ENCODE assay signal across 8 cellular contexts in genomic region chr1:17441265-17441992, GRCh38. TPM values are rescaled to one million over a fixed set of nuclear protein-coding genes. Genes with fewer than 3 reads are reported as not detected.
A peak's percentile ranks its signal among the peaks of the same experiment; 100 is the strongest.
DNase-seq lines count a peak whose midpoint lies in the region; ATAC-seq, FAIRE-seq and TF ChIP-seq lines count a peak whose summit lies in the region.

No MANE protein-coding gene starts in this region.

- no peaks in the 10 kb centered on the region for H3K9me2 ChIP-seq in OCI-LY7 (ENCODE audit: insufficient read depth, low read length)

- no peak for DNase-seq in HepG2 (ENCODE audit: low spot score)
- DNase-seq in right lobe of liver, result no peak
- peak; percentile 58 for DNase-seq in OCI-LY7 (ENCODE audit: low spot score)
- peak; percentile 58 to 82 for DNase-seq in fibroblast of lung (ENCODE audit: low read depth in 2 of 2)
- no peak for DNase-seq in vagina (ENCODE audit: extremely low spot score in 2 of 2)
- no peak for DNase-seq in central memory CD4-positive, alpha-beta T cell
- no peak for DNase-seq in sigmoid colon

- H3K9ac ChIP-seq in HepG2 (ENCODE audit: insufficient read depth, low read depth, low read length), result no peak overlapping the region
- H3K9ac ChIP-seq in fibroblast of lung (ENCODE audit: insufficient read depth, low read length), result no peak overlapping the region

- intact Hi-C loops in HepG2 (cut with micrococcal nuclease; ENCODE audit: unreplicated experiment), result no loop called here
- intact Hi-C loops in right lobe of liver (cut with DNase I), result no loop called here
- intact Hi-C loops in OCI-LY7 (cut with micrococcal nuclease; ENCODE audit: unreplicated experiment), result no loop called here
- intact Hi-C loops in vagina (cut with DNase I), result no loop called here
- intact Hi-C loops in sigmoid colon (cut with DNase I), result no loop called here

- TF ChIP-seq POLR2A in HepG2 (IDR thresholded peaks at IDR 0.05; ENCODE audit: insufficient read depth in 1 of 2, low read depth in 2 of 2, low read length in 2 of 2) (no peak), right lobe of liver (IDR thresholded peaks at IDR 0.05) (no peak), vagina (IDR thresholded peaks at IDR 0.05) (no peak), sigmoid colon (IDR thresholded peaks at IDR 0.05) (no peak)

- peaks cover 8% of the 10 kb centered on the region for H4K20me1 ChIP-seq in HepG2 (ENCODE audit: insufficient read depth, low read length)
- peaks cover 9% of the 10 kb centered on the region for H4K20me1 ChIP-seq in OCI-LY7 (ENCODE audit: insufficient read depth, low read length)
- no peaks in the 10 kb centered on the region for H4K20me1 ChIP-seq in fibroblast of lung (ENCODE audit: control insufficient read depth, extremely low read depth, insufficient read depth, low read length)

- ATAC-seq in HepG2 (no peak), right lobe of liver (no peak), GM18519 (IDR thresholded peaks at IDR 0.05; ENCODE audit: low FRiP score, unreplicated experiment) (no peak)

- TF ChIP-seq CTCF in HepG2 (CRISPR knock-in tag; IDR thresholded peaks at IDR 0.05) (no peak), right lobe of liver (IDR thresholded peaks at IDR 0.05) (no peak), OCI-LY7 (conservative IDR thresholded peaks at IDR 0.05; ENCODE audit: low read length) (no peak), fibroblast of lung (conservative IDR thresholded peaks at IDR 0.05 in 1 of 2, IDR thresholded peaks at IDR 0.05 in 1 of 2; ENCODE audit: low read depth in 1 of 2, low read length in 2 of 2) (no peak), vagina (IDR thresholded peaks at IDR 0.05) (no peak), sigmoid colon (IDR thresholded peaks at IDR 0.05) (no peak)

- FAIRE-seq in HepG2 (lab: Jason Lieb, UNC), result no peak

- POLR2A ChIA-PET in HepG2 (lab: Yijun Ruan, JAX) (no interaction called here), OCI-LY7 (lab: Charles Lee) (interaction anchor here (0.6 to 1.0 kb wide), 3 partner anchors 11 to 1722 kb away, joined by 3 to 7 read pairs (median 3); no protein-coding TSS in a partner anchor)

- H3K9me3 ChIP-seq in HepG2 (ENCODE audit: low read length) (no peaks in the 10 kb centered on the region), right lobe of liver (no peaks in the 10 kb centered on the region), OCI-LY7 (ENCODE audit: low read length) (no peaks in the 10 kb centered on the region), fibroblast of lung (ENCODE audit: control insufficient read depth, insufficient read depth, low read depth, low read length) (no peaks in the 10 kb centered on the region), vagina (no peaks in the 10 kb centered on the region), sigmoid colon (no peaks in the 10 kb centered on the region)

- H3K4me2 ChIP-seq in HepG2 (ENCODE audit: low read depth, low read length), result peak overlapping the region; percentile 41
- H3K4me2 ChIP-seq in OCI-LY7 (ENCODE audit: low read length), result peak overlapping the region; percentile 83
- no peak overlapping the region for H3K4me2 ChIP-seq in fibroblast of lung (ENCODE audit: extremely low read depth, insufficient read depth, low read length)

- in situ Hi-C loops in HepG2 (cut with HindIII; ENCODE audit: extremely low pct_ligation_motif_present, low pct_unique_long_range_greater_than_20kb), result no loop called here

- 22% methylated on average over 10 of the region's 10 CpGs for WGBS in HepG2 (ENCODE audit: low lambda C conversion rate)
- WGBS in right lobe of liver (ENCODE audit: insufficient coverage, low coverage, low lambda C conversion rate, missing lambda C conversion rate), result 39% methylated on average over 10 of the region's 10 CpGs
- 33 to 47% methylated on average over 10 of the region's 10 CpGs for WGBS in sigmoid colon, 2 donors

- H3K36me3 ChIP-seq in HepG2 (replicated peaks in 1 of 2; ENCODE audit: control insufficient read depth in 1 of 2, insufficient read depth in 2 of 2, low read length in 2 of 2) (0 out of 5 replicates have a peak, but pooled peaks cover 0 to 3% of the 10 kb centered on the region in 2 experiments), right lobe of liver (no peaks in the 10 kb centered on the region), OCI-LY7 (ENCODE audit: insufficient read depth, low read length) (peaks cover 16% of the 10 kb centered on the region), fibroblast of lung (ENCODE audit: control insufficient read depth, insufficient read depth, low read length) (no peaks in the 10 kb centered on the region), vagina (no peaks in the 10 kb centered on the region), sigmoid colon (no peaks in the 10 kb centered on the region)

- H3K79me2 ChIP-seq in HepG2 (ENCODE audit: insufficient read depth, low read length) (peaks cover 20% of the 10 kb centered on the region), OCI-LY7 (ENCODE audit: insufficient read depth, low read depth, low read length) (peaks cover 21% of the 10 kb centered on the region), fibroblast of lung (ENCODE audit: control insufficient read depth, insufficient read depth, low read length) (peaks cover 18% of the 10 kb centered on the region)

- H3K4me1 ChIP-seq in HepG2 (ENCODE audit: insufficient read depth, low read length) (peaks cover 39% of the 10 kb centered on the region), right lobe of liver (peaks cover 0 to 10% (median 4%) of the 10 kb centered on the region in 4 donors), OCI-LY7 (ENCODE audit: insufficient read depth, low read length, poor library complexity, severe bottlenecking) (peaks cover 30% of the 10 kb centered on the region), fibroblast of lung (ENCODE audit: control insufficient read depth, extremely low read depth, insufficient read depth, low read length) (peaks cover 4% of the 10 kb centered on the region), vagina (peaks cover 45% of the 10 kb centered on the region), sigmoid colon (peaks cover 0 to 27% (median 19%) of the 10 kb centered on the region in 4 donors)

- H2AFZ ChIP-seq in HepG2 (ENCODE audit: low read length) (no peak overlapping the region), OCI-LY7 (ENCODE audit: low read length) (peak overlapping the region; percentile 58; the same call in 1 of the 2 replicates), fibroblast of lung (ENCODE audit: low read length) (no peak overlapping the region)

- H3K27me3 ChIP-seq in HepG2 (ENCODE audit: control insufficient read depth in 1 of 2, insufficient read depth in 2 of 2, low read length in 2 of 2) (peaks cover 0 to 21% of the 10 kb centered on the region in 2 experiments; a peak in 3 of 5 replicates), right lobe of liver (no peaks in the 10 kb centered on the region), fibroblast of lung (ENCODE audit: control insufficient read depth, insufficient read depth, low read length) (no peaks in the 10 kb centered on the region), vagina (no peaks in the 10 kb centered on the region), sigmoid colon (no peaks in the 10 kb centered on the region)

- TF ChIP-seq RAD21 in HepG2 (CRISPR knock-in tag; IDR thresholded peaks at IDR 0.05), result no peak

- H3K27ac ChIP-seq in HepG2 (ENCODE audit: extremely low read length, insufficient read depth, low read length) (no peak overlapping the region), right lobe of liver (no peak overlapping the region), OCI-LY7 (ENCODE audit: low read depth, low read length, poor library complexity, severe bottlenecking) (peak overlapping the region; percentile 28), fibroblast of lung (ENCODE audit: insufficient read depth, low read length) (no peak overlapping the region), vagina (peak overlapping the region; percentile 78), sigmoid colon (no peak overlapping the region)

- TF ChIP-seq EP300 in HepG2 (IDR thresholded peaks at IDR 0.05; ENCODE audit: low read depth in 2 of 2, low read length in 2 of 2), result no peak
- TF ChIP-seq EP300 in HepG2 (CRISPR knock-in tag; IDR thresholded peaks at IDR 0.05; ENCODE audit: borderline replicate concordance), result no peak
- no peak for TF ChIP-seq EP300 in sigmoid colon (IDR thresholded peaks at IDR 0.05)

- no TSS peak for BruUV-seq in HepG2 (replicated peaks; lab: Mats Ljungman, UMichigan)
- BruUV-seq in OCI-LY7 (replicated peaks; lab: Mats Ljungman, UMichigan), result no TSS peak

- CTCF ChIA-PET in HepG2 (lab: Yijun Ruan, JAX; ENCODE audit: low intra/inter-chr PET ratio, low total read pairs) (no interaction called here), OCI-LY7 (lab: Charles Lee; ENCODE audit: unreplicated experiment) (no interaction called here)

- H3K4me3 ChIP-seq in HepG2 (replicated peaks in 1 of 3; ENCODE audit: insufficient read depth in 1 of 3, low read depth in 2 of 3, low read length in 3 of 3), result no peak overlapping the region
- no peak overlapping the region for H3K4me3 ChIP-seq in right lobe of liver
- peak overlapping the region; percentile 68 for H3K4me3 ChIP-seq in OCI-LY7 (ENCODE audit: low read depth, low read length, poor library complexity, severe bottlenecking)
- peak overlapping the region in 1 of 4 experiments; percentile 80 for H3K4me3 ChIP-seq in fibroblast of lung (replicated peaks in 1 of 4; ENCODE audit: control extremely low read depth in 1 of 4, insufficient read depth in 1 of 4, low read depth in 3 of 4, low read length in 4 of 4)
- no peak overlapping the region for H3K4me3 ChIP-seq in vagina
- H3K4me3 ChIP-seq in sigmoid colon, result no peak overlapping the region

RNA-seq across cellular contexts. Expression of gene RCC2, which starts 2.0 kb away (rescaled TPM):
- 55.8 and 58.3 TPM in 2 replicates for total RNA-seq in HepG2 (2016; rRNA removed; fragmentation: Illumina TruSeq; extraction: Trizol)
- total RNA-seq in HepG2 (2016; cell fraction: cytosol; rRNA removed; fragmentation: Illumina TruSeq; extraction: Trizol; ENCODE audit: low read depth), result 4.8 TPM in 2 replicates
- total RNA-seq in HepG2 (2016; cell fraction: insoluble cytoplasmic fraction; rRNA removed; fragmentation: Illumina TruSeq; extraction: Trizol), result 47.1 and 59.6 TPM in 2 replicates
- 18.1 and 20.4 TPM in 2 replicates for total RNA-seq in HepG2 (2016; cell fraction: membrane; rRNA removed; fragmentation: Illumina TruSeq; extraction: Trizol)
- total RNA-seq in HepG2 (2016; cell fraction: nucleus; rRNA removed; fragmentation: Illumina TruSeq; extraction: Trizol), result 27.9 and 29.9 TPM in 2 replicates
- 20.5 TPM in 2 replicates for polyA plus RNA-seq in HepG2 (2011; rRNA removed)
- 18.5 and 19.0 TPM in 2 replicates for polyA plus RNA-seq in HepG2 (2011; cell fraction: cytosol; rRNA removed)
- polyA plus RNA-seq in HepG2 (2011; cell fraction: nucleus; rRNA removed), result 42.4 and 51.1 TPM in 2 replicates
- polyA plus RNA-seq in HepG2 (2012), result 21.1 and 23.9 TPM in 2 replicates
- polyA plus RNA-seq in HepG2 (2016; cell fraction: cytosol; fragmentation: Illumina TruSeq; extraction: Trizol; ENCODE audit: low read depth), result 2.8 and 3.2 TPM in 2 replicates
- 46.1 and 61.1 TPM in 2 replicates for polyA plus RNA-seq in HepG2 (2016; cell fraction: insoluble cytoplasmic fraction; fragmentation: Illumina TruSeq; extraction: Trizol; ENCODE audit: low read depth)
- 11.0 and 11.8 TPM in 2 replicates for polyA plus RNA-seq in HepG2 (2016; cell fraction: membrane; fragmentation: Illumina TruSeq; extraction: Trizol; ENCODE audit: low read depth)
- polyA plus RNA-seq in HepG2 (2016; cell fraction: nucleus; fragmentation: Illumina TruSeq; extraction: Trizol; ENCODE audit: insufficient read depth, low read depth), result 53.8 and 58.4 TPM in 2 replicates
- polyA minus RNA-seq in HepG2 (2011; rRNA and poly(A)+ RNA removed; ENCODE audit: low replicate concordance), result 87.9 and 245 TPM in 2 replicates
- 23.5 and 33.8 TPM in 2 replicates for polyA minus RNA-seq in HepG2 (2011; cell fraction: cytosol; rRNA and poly(A)+ RNA removed)
- polyA minus RNA-seq in HepG2 (2011; cell fraction: nucleus; rRNA and poly(A)+ RNA removed), result 10.8 and 12.2 TPM in 2 replicates
- 10 to 100 TPM in 4 of 6 experiments, 1 to 10 TPM in 2; 7.7 to 15.6 (median 11.6) TPM for total RNA-seq in right lobe of liver
- total RNA-seq in OCI-LY7 (2014; rRNA removed; shearing (Covaris generic)), result 125 and 139 TPM in 2 replicates
- total RNA-seq in OCI-LY7 (2022), result 250 and 271 TPM in 2 replicates
- total RNA-seq in fibroblast of lung, result 21.5 and 22.9 TPM in 2 replicates
- 23.6 and 35.6 TPM in 2 replicates for polyA plus RNA-seq in fibroblast of lung
- polyA plus RNA-seq in fibroblast of lung (2012), result 21.3 and 31.8 TPM in 2 replicates
- 38.8 and 50.6 TPM in 2 replicates for polyA minus RNA-seq in fibroblast of lung (ENCODE audit: low replicate concordance)
- 31.2 TPM for total RNA-seq in vagina
- total RNA-seq in sigmoid colon, result 10 to 100 TPM; 12.8 to 21.9 (median 17.8) TPM
- 10 to 100 TPM; 16.8 to 62.9 (median 28.9) TPM for polyA plus RNA-seq in sigmoid colon

Comparison
In these comparisons a context has a peak if more than half of its experiments do, and no peak if none do; other contexts are left out.
1. DNase-seq: peak in OCI-LY7 (single experiment) and fibroblast of lung (2 of 2); none in HepG2 (single experiment), right lobe of liver (0 of 3), vagina (0 of 2), central memory CD4-positive, alpha-beta T cell (single experiment) and sigmoid colon (single experiment).
2. H3K27ac ChIP-seq: peak in OCI-LY7 (single experiment) and vagina (single experiment); none in HepG2 (single experiment), right lobe of liver (0 of 3), fibroblast of lung (single experiment) and sigmoid colon (0 of 4).